1 cellular context compared by ENCODE assay signal in the genomic region with DNA sequence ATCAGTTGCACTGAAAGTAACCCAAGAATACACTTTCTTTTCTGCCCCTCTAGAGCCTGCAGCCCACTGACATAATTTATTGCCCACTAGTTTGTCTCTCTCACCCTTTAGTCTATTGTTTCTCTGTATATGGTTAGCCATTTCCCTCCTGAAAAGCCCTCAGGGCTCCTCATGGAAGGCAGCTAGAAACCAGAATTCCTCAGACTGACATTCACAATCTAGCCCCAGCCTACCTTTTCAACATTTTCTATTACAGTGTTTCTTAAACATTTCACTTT.
TF ChIP-seq lines count a peak whose summit lies in the region.

No MANE protein-coding gene starts in this region.

TF ChIP-seq in H1, 55 proteins besides CTCF, POLR2A, EP300 and RAD21:
- no peak for TF ChIP-seq NRF1 (IDR thresholded peaks at IDR 0.05; ENCODE audit: low read depth, low read length)
- no peak for TF ChIP-seq KDM5A (IDR thresholded peaks at IDR 0.05; ENCODE audit: low read length)
- TF ChIP-seq CBX8 (IDR thresholded peaks at IDR 0.05; ENCODE audit: borderline replicate concordance, low read depth, low read length) = no peak
- TF ChIP-seq TCF12 (IDR thresholded peaks at IDR 0.05; ENCODE audit: low read depth, low read length) = no peak
- TF ChIP-seq ATF2 (IDR thresholded peaks at IDR 0.05; ENCODE audit: low read length) = no peak
- TF ChIP-seq POLR2AphosphoS5 (IDR thresholded peaks at IDR 0.05; ENCODE audit: low read depth, low read length) = no peak
- no peak for TF ChIP-seq MAX (IDR thresholded peaks at IDR 0.05)
- no peak for TF ChIP-seq CTBP2 (IDR thresholded peaks at IDR 0.05; ENCODE audit: borderline replicate concordance, insufficient read depth, insufficient read length, low read length)
TF ChIP-seq in H1: peak in this region for 0.
